Comparison of ENCODE assay signal across 6 cellular contexts in the genomic region with DNA sequence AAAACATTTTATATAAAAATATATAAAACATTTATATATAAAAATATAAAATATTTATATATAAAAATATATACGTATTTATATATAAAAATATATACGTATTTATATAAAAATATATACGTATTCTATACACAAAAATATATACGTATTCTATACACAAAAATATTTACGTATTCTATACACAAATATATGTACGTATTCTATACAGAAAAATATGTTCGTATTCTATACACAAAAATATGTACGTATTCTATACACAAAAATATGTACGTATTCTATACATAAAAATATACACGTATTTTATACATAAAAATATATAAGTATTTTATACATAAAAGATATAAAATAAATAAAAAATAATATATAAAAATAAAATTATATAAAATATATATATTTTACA.
"Had no signal": no experiment of that assay in that cellular context is flagged by ENCODE, and none has a peak within 500 bp of the region (broad histone marks: within the 10 kb centered on the region; RNA-seq: fewer than 3 reads in every experiment).

No MANE protein-coding gene starts in this region.

- DNase-seq: GDM1, GF-D8 had no signal

- ATAC-seq: GM12878 had no signal

- H3K4me3 ChIP-seq: GM12878 had no signal

- FAIRE-seq: GM12878, GM12891, GM18507, GM19239 had no signal
